In genomic region chr15:89143503-89144162, GRCh38 we compare ENCODE assay signal across 8 cellular contexts. TPM values are rescaled to one million over a fixed set of nuclear protein-coding genes. Genes with fewer than 3 reads are reported as not detected.
DNase-seq lines count a peak whose midpoint lies in the region; ATAC-seq, FAIRE-seq and TF ChIP-seq lines count a peak whose summit lies in the region.
"Had no signal": no experiment of that assay in that cellular context is flagged by ENCODE, and none has a peak within 500 bp of the region (broad histone marks: within the 10 kb centered on the region; RNA-seq: fewer than 3 reads in every experiment).

No MANE protein-coding gene starts in this region.

- no peaks in the 10 kb centered on the region for H3K27me3 Mint-ChIP-seq in endothelial cell (ENCODE audit: unreplicated experiment)
- H3K27me3 Mint-ChIP-seq: memory B cell had no signal

- DNase-seq in NCI-H345 treated with DMSO at 0.1 percent for 48 hours (lab: John Stamatoyannopoulos, UW; ENCODE audit: unreplicated experiment) (peak; percentile 36), gastrocnemius medialis (no peak), endothelial cell (ENCODE audit: low spot score) (no peak)
- DNase-seq in stimulated activated CD4-positive, alpha-beta T cell treated with anti-CD3 and anti-CD28 coated beads, Interleukin-1b, Interleukin-23, amount 100 ng/mL, for 48 hours: no peak

- peak overlapping the region; percentile 21 to 88 (median 80) for H3K27ac ChIP-seq in gastrocnemius medialis

- no peaks in the 10 kb centered on the region for H3K9me3 Mint-ChIP-seq in endothelial cell (ENCODE audit: unreplicated experiment)
- H3K9me3 Mint-ChIP-seq: memory B cell had no signal

- FAIRE-seq in endometrium (lab: Jason Lieb, UNC): peak; percentile 95

- TF ChIP-seq CTCF in gastrocnemius medialis (IDR thresholded peaks at IDR 0.05 in 4 of 5, conservative IDR thresholded peaks at IDR 0.05 in 1 of 5): no peak
- no peak for TF ChIP-seq CTCF in endothelial cell (IDR thresholded peaks at IDR 0.05; ENCODE audit: unreplicated experiment)

- H3K4me3 ChIP-seq in gastrocnemius medialis: no peak overlapping the region

- H3K4me3 Mint-ChIP-seq in endothelial cell (ENCODE audit: unreplicated experiment): no peak overlapping the region
- H3K4me3 Mint-ChIP-seq: memory B cell had no signal

- peak; percentile 49 for ATAC-seq in GM21529 (IDR thresholded peaks at IDR 0.05; ENCODE audit: unreplicated experiment)
- ATAC-seq in gastrocnemius medialis: no peak
- ATAC-seq in HG03469 (IDR thresholded peaks at IDR 0.05; ENCODE audit: unreplicated experiment): no peak

- no peaks in the 10 kb centered on the region for H3K27me3 ChIP-seq in gastrocnemius medialis

- in situ Hi-C loops in gastrocnemius medialis (cut with MboI; ENCODE audit: low sequenced_read_pairs in 4 of 4): no loop called here

- peaks cover 0 to 11% of the 10 kb centered on the region in 2 donors for H3K36me3 ChIP-seq in gastrocnemius medialis

- no peaks in the 10 kb centered on the region for H3K36me3 Mint-ChIP-seq in endothelial cell (ENCODE audit: low read depth, unreplicated experiment)

- no peak overlapping the region for H3K27ac Mint-ChIP-seq in endothelial cell (ENCODE audit: unreplicated experiment)
- H3K27ac Mint-ChIP-seq: memory B cell had no signal

- no peak for TF ChIP-seq POLR2A in gastrocnemius medialis (IDR thresholded peaks at IDR 0.05)

- H3K9me3 ChIP-seq in gastrocnemius medialis: no peaks in the 10 kb centered on the region

- no peaks in the 10 kb centered on the region for H3K4me1 Mint-ChIP-seq in endothelial cell (ENCODE audit: unreplicated experiment)

- intact Hi-C loops in gastrocnemius medialis (cut with DNase I; ENCODE audit: low total_unique reads): no loop called here

- H3K4me1 ChIP-seq in gastrocnemius medialis: peaks cover 54 to 75% of the 10 kb centered on the region in 2 donors

RNA-seq across cellular contexts. Expression of gene ABHD2, which starts 55.4 kb away (rescaled TPM):
- 100 to 1,000 TPM in 1 of 4 donors, 10 to 100 TPM in 3; 19.3 to 150 (median 64.5) TPM for total RNA-seq in gastrocnemius medialis
- 32.3 TPM for total RNA-seq in endothelial cell (ENCODE audit: unreplicated experiment)
